30 cellular contexts compared by ENCODE assay signal in the genomic region with DNA sequence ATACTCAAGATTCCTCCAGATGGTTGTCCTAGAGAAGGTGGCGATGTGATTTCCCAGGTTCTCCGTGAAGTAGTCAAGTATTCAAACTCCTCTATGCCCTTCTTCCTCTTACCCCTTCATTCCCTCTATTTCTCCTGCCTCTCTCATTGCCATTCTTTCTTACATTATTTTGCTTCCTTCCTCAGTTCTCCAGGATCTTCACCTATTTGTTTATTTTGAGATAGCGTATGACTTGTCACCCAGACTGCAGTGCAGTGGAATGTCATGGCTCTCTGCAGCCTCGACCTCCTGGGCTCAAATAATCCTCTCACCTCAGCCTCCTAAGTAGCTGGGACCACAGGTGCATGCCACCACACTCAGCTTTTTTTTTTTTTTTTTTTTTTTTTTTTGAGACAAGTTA. TPM values are rescaled to one million over a fixed set of nuclear protein-coding genes. Genes with fewer than 3 reads are reported as not detected.
DNase-seq lines count a peak whose midpoint lies in the region; ATAC-seq and TF ChIP-seq lines count a peak whose summit lies in the region.
"Had no signal": no experiment of that assay in that cellular context is flagged by ENCODE, and none has a peak within 500 bp of the region (broad histone marks: within the 10 kb centered on the region; RNA-seq: fewer than 3 reads in every experiment).

No MANE protein-coding gene starts in this region.

- H3K23ac ChIP-seq in IMR-90 (ENCODE audit: low read depth, low read length), result peak overlapping the region; percentile 72; the same call in 1 of the 2 replicates

- peaks cover 19% of the 10 kb centered on the region for H3K4me1 Mint-ChIP-seq in CD8-positive, alpha-beta T cell (ENCODE audit: low read depth)
- peaks cover 27% of the 10 kb centered on the region for H3K4me1 Mint-ChIP-seq in nephron progenitor cell

- peaks cover 0 to 15% of the 10 kb centered on the region in 2 experiments; a peak in 2 of 4 replicates for H3K79me1 ChIP-seq in IMR-90 (ENCODE audit: low read depth in 1 of 2, low read length in 2 of 2)

- H4K5ac ChIP-seq in IMR-90 (ENCODE audit: low read depth, low read length), result no peak overlapping the region

- peak overlapping the region; percentile 63; the same call in 2 of the 3 replicates for H2BK15ac ChIP-seq in IMR-90 (ENCODE audit: low read depth, low read length)

- peaks cover 21% of the 10 kb centered on the region for H3K27me3 ChIP-seq in CD8-positive, alpha-beta T cell (ENCODE audit: insufficient read depth, low read length)
- H3K27me3 ChIP-seq in IMR-90 (ENCODE audit: control insufficient read depth, insufficient read depth, low read length) (peaks cover 9% of the 10 kb centered on the region), adrenal gland (no peaks in the 10 kb centered on the region)
- H3K27me3 ChIP-seq: ovary had no signal

- H3K36me3 ChIP-seq in CD8-positive, alpha-beta T cell (ENCODE audit: insufficient read depth, low read length), result no peaks in the 10 kb centered on the region
- no peaks in the 10 kb centered on the region for H3K36me3 ChIP-seq in IMR-90 (ENCODE audit: control insufficient read depth, insufficient read depth, low read length)
- H3K36me3 ChIP-seq in adrenal gland (replicated peaks in 1 of 2), result no peaks in the 10 kb centered on the region
- H3K36me3 ChIP-seq: cardiac muscle cell, ovary, stomach, tibial artery, WERI-Rb-1 had no signal

- no peak for TF ChIP-seq CTCF in CD8-positive, alpha-beta T cell (IDR thresholded peaks at IDR 0.05)
- TF ChIP-seq CTCF in IMR-90 (conservative IDR thresholded peaks at IDR 0.05; ENCODE audit: low read depth, low read length), result no peak
- no peak for TF ChIP-seq CTCF in nephron progenitor cell (IDR thresholded peaks at IDR 0.05)
- TF ChIP-seq CTCF in adrenal gland (IDR thresholded peaks at IDR 0.05), result no peak

- TF ChIP-seq POLR2A in IMR-90 (IDR thresholded peaks at IDR 0.05; ENCODE audit: low read depth, low read length) (no peak), adrenal gland (IDR thresholded peaks at IDR 0.05) (no peak)

- H3K18ac ChIP-seq in IMR-90 (ENCODE audit: low read depth, low read length), result no peak overlapping the region

- no peak overlapping the region for H3K9ac ChIP-seq in IMR-90 (ENCODE audit: low read depth, low read length)

- CTCF ChIA-PET in CD8-positive, alpha-beta T cell (lab: Charles Lee), result no interaction called here
- CTCF ChIA-PET in IMR-90 (lab: Yijun Ruan, JAX), result interaction anchor here (1.1 kb wide), 1 partner anchor 26 kb away, joined by 3 read pairs; no protein-coding TSS in a partner anchor

- no CpG with 5 or more reads among the region's 4 CpGs for WGBS in IMR-90 (ENCODE audit: extremely low coverage in 2 of 2, insufficient read length in 1 of 2), 2 experiments
- 87 to 93% (median 89%) methylated on average over 4 of the region's 4 CpGs for WGBS in adrenal gland, 4 donors

- H3K4me1 ChIP-seq in CD8-positive, alpha-beta T cell (ENCODE audit: insufficient read depth, low read length), result peaks cover 31% of the 10 kb centered on the region
- H3K4me1 ChIP-seq in IMR-90 (ENCODE audit: control insufficient read depth, insufficient read depth, low read length), result peaks cover 19% of the 10 kb centered on the region
- peaks cover 18 to 31% of the 10 kb centered on the region in 2 donors for H3K4me1 ChIP-seq in adrenal gland (replicated peaks in 1 of 2)

- H4K20me1 ChIP-seq in IMR-90 (ENCODE audit: insufficient read depth, low read length), result no peaks in the 10 kb centered on the region

- in situ Hi-C loops in IMR-90 (cut with MboI; ENCODE audit: low sequenced_read_pairs), result no loop called here

- H3K9me3 ChIP-seq in CD8-positive, alpha-beta T cell (ENCODE audit: low read length), result no peaks in the 10 kb centered on the region
- H3K9me3 ChIP-seq in IMR-90 (ENCODE audit: control insufficient read depth, insufficient read depth, low read length) (no peaks in the 10 kb centered on the region), adrenal gland (replicated peaks in 1 of 3) (no peaks in the 10 kb centered on the region)
- H3K9me3 ChIP-seq: ovary, stomach, tibial artery had no signal

- no peaks in the 10 kb centered on the region for H3K36me3 Mint-ChIP-seq in CD8-positive, alpha-beta T cell
- H3K36me3 Mint-ChIP-seq in nephron progenitor cell (ENCODE audit: low read depth), result no peaks in the 10 kb centered on the region
- H3K36me3 Mint-ChIP-seq: activated naive CD4-positive, alpha-beta T cell treated with anti-CD3 and anti-CD28 coated beads, Interleukin-2, amount 10 ng/mL, durations not matched to agents 7 days and 5 days; mesothelial cell of epicardium had no signal

- no peak for TF ChIP-seq RAD21 in IMR-90 (IDR thresholded peaks at IDR 0.05; ENCODE audit: low read length)

- no peak overlapping the region for H3K4me2 ChIP-seq in IMR-90 (ENCODE audit: low read depth, low read length)

- no peak for ATAC-seq in CD8-positive, alpha-beta T cell
- no peak for ATAC-seq in IMR-90 (ENCODE audit: low read depth)

- peak overlapping the region; percentile 54 for H2BK5ac ChIP-seq in IMR-90 (ENCODE audit: low read depth, low read length, poor library complexity, severe bottlenecking)

- H3K27me3 Mint-ChIP-seq in CD8-positive, alpha-beta T cell (ENCODE audit: low read depth), result peaks cover 32% of the 10 kb centered on the region
- H3K27me3 Mint-ChIP-seq in nephron progenitor cell (ENCODE audit: low read depth, poor library complexity), result peaks cover 52% of the 10 kb centered on the region

- H3K9me3 Mint-ChIP-seq in CD8-positive, alpha-beta T cell, result no peaks in the 10 kb centered on the region
- H3K9me3 Mint-ChIP-seq in nephron progenitor cell, result no peaks in the 10 kb centered on the region
- H3K9me3 Mint-ChIP-seq: activated naive CD4-positive, alpha-beta T cell treated with anti-CD3 and anti-CD28 coated beads, Interleukin-2, amount 10 ng/mL, durations not matched to agents 7 days and 5 days; mesothelial cell of epicardium; naive B cell had no signal

- no peak overlapping the region for H3K27ac Mint-ChIP-seq in CD8-positive, alpha-beta T cell
- H3K27ac Mint-ChIP-seq in nephron progenitor cell, result no peak overlapping the region
- H3K27ac Mint-ChIP-seq: activated naive CD4-positive, alpha-beta T cell treated with anti-CD3 and anti-CD28 coated beads, Interleukin-2, amount 10 ng/mL, durations not matched to agents 7 days and 5 days; mesothelial cell of epicardium had no signal

- DNase-seq in CD8-positive, alpha-beta T cell, result no peak
- DNase-seq in IMR-90 (no peak), nephron progenitor cell (no peak), hippocampal formation (lab: John Stamatoyannopoulos, UW) (no peak), substantia nigra (lab: John Stamatoyannopoulos, UW) (no peak), adrenal gland (no peak)
- DNase-seq: activated naive CD4-positive, alpha-beta T cell treated with anti-CD3 and anti-CD28 coated beads, Interleukin-2, amount 10 ng/mL, durations not matched to agents 7 days and 5 days; anterior cingulate cortex; DMS153; effector memory CD4-positive, alpha-beta T cell; erythroblast; glutamatergic neuron; Karpas-422; naive B cell; NCI-H1436; NCI-H2107; NCI-H82; ovary; retina; stimulated activated CD4-positive, alpha-beta T cell treated with anti-CD3 and anti-CD28 coated beads, Interleukin-1b, Interleukin-23, amount 100 ng/mL, for 48 hours; stomach; T-helper 9 cell; tibial artery had no signal

- H2AK9ac ChIP-seq in IMR-90 (replicated peaks; ENCODE audit: low read depth, low read length, poor library complexity), result peak overlapping the region; percentile 44

- H3K4me3 ChIP-seq in CD8-positive, alpha-beta T cell (ENCODE audit: low read depth, low read length), result no peak overlapping the region
- no peak overlapping the region for H3K4me3 ChIP-seq in IMR-90 (ENCODE audit: insufficient read depth, low read depth, low read length)
- no peak overlapping the region for H3K4me3 ChIP-seq in adrenal gland
- H3K4me3 ChIP-seq: ovary had no signal

- peak overlapping the region; percentile 39 to 77; a peak in 2 of 4 replicates for H4K8ac ChIP-seq in IMR-90 (ENCODE audit: low read depth in 2 of 2, low read length in 2 of 2)

- peaks cover 38% of the 10 kb centered on the region for H3K9me1 ChIP-seq in IMR-90 (ENCODE audit: insufficient read depth, low read length)

- H3K4me3 Mint-ChIP-seq in CD8-positive, alpha-beta T cell, result peak overlapping the region; percentile 11
- H3K4me3 Mint-ChIP-seq in nephron progenitor cell, result peak overlapping the region; percentile 21

- peak overlapping the region; percentile 88 for H2BK20ac ChIP-seq in IMR-90 (ENCODE audit: low read depth, low read length)

- no peak overlapping the region; the same call in 1 of the 2 replicates for H3K56ac ChIP-seq in IMR-90 (ENCODE audit: extremely low read depth, insufficient read depth, low read length)

- peak overlapping the region; percentile 88 for H3K14ac ChIP-seq in IMR-90 (replicated peaks; ENCODE audit: low read depth, low read length)

- peak overlapping the region; percentile 34 for H4K91ac ChIP-seq in IMR-90 (ENCODE audit: insufficient read depth, low read depth, low read length)

- peak overlapping the region; percentile 98 for H2AK5ac ChIP-seq in IMR-90 (ENCODE audit: low read depth, low read length)

- peak overlapping the region; percentile 75 for H3K4ac ChIP-seq in IMR-90 (ENCODE audit: low read depth, low read length)

- intact Hi-C loops in CD8-positive, alpha-beta T cell (cut with DNase I, micrococcal nuclease), result loop anchor here (2.0 to 5.0 kb wide), 6 partner anchors 50 to 480 kb away; a partner anchor contains a TSS
- intact Hi-C loops in IMR-90 (cut with micrococcal nuclease) (no loop called here), adrenal gland (cut with DNase I) (no loop called here)

- peak overlapping the region; percentile 91 for H2BK120ac ChIP-seq in IMR-90 (ENCODE audit: low read depth, low read length)

- POLR2A ChIA-PET in CD8-positive, alpha-beta T cell (lab: Charles Lee), result no interaction called here
- POLR2A ChIA-PET in IMR-90 (lab: Charles Lee; ENCODE audit: unreplicated experiment), result no interaction called here

- no peak overlapping the region for H3K27ac ChIP-seq in CD8-positive, alpha-beta T cell (ENCODE audit: low read depth, low read length)
- no peak overlapping the region for H3K27ac ChIP-seq in IMR-90 (ENCODE audit: insufficient read depth, low read length)
- H3K27ac ChIP-seq in substantia nigra (ENCODE audit: low read depth, low read length, poor library complexity, severe bottlenecking), result no peak overlapping the region
- no peak overlapping the region for H3K27ac ChIP-seq in adrenal gland
- H3K27ac ChIP-seq: cardiac muscle cell, coronary artery, HL-60, ovary, SK-N-MC had no signal

- H2AFZ ChIP-seq in IMR-90 (replicated peaks; ENCODE audit: low read length, poor library complexity), result peak overlapping the region; percentile 65

- dilution Hi-C loops in IMR-90 (cut with HindIII; ENCODE audit: low sequenced_read_pairs, unreplicated experiment), result no loop called here

- BruUV-seq in IMR-90 (replicated peaks; lab: Mats Ljungman, UMichigan), result no TSS peak

RNA-seq across cellular contexts. Expression of a gene that starts 1.8 kb away (rescaled TPM):
- under 1 TPM in 1 of 2 experiments, not detected in 1; 0.50 TPM for total RNA-seq in CD8-positive, alpha-beta T cell
- total RNA-seq in IMR-90 (2012; rRNA removed), result 1.1 and 1.4 TPM in 2 replicates
- polyA plus RNA-seq in IMR-90 (2012; rRNA removed), result 1.8 and 2.2 TPM in 2 replicates
- polyA plus RNA-seq in IMR-90 (2012; cell fraction: cytosol; rRNA removed), result 3.0 and 3.1 TPM in 2 replicates
- 3.0 and 7.3 TPM in 2 replicates for polyA plus RNA-seq in IMR-90 (2012; cell fraction: nucleus; rRNA removed; ENCODE audit: low replicate concordance)
- 10 to 100 TPM in 7 of 8 donors, 1 to 10 TPM in 1; 3.9 to 33.0 (median 14.4) TPM for total RNA-seq in adrenal gland
- polyA plus RNA-seq in adrenal gland, result 10 to 100 TPM in 2 of 3 donors, under 1 TPM in 1; 0.73 to 20.4 (median 17.1) TPM

RNA-seq across cellular contexts. Expression of a gene that starts 21.7 kb away (rescaled TPM):
- total RNA-seq in CD8-positive, alpha-beta T cell, result 10 to 100 TPM; 11.9 to 12.3 TPM
- total RNA-seq in IMR-90 (2012; rRNA removed), result 0.18 and 0.28 TPM in 2 replicates
- polyA plus RNA-seq in IMR-90 (2012; rRNA removed), result 0.62 and 0.77 TPM in 2 replicates
- polyA plus RNA-seq in IMR-90 (2012; cell fraction: cytosol; rRNA removed), result 0.30 and 0.37 TPM in 2 replicates
- polyA plus RNA-seq in IMR-90 (2012; cell fraction: nucleus; rRNA removed; ENCODE audit: low replicate concordance), result 3.0 and 6.3 TPM in 2 replicates
- total RNA-seq in adrenal gland, result 1 to 10 TPM in 3 of 8 donors, under 1 TPM in 5; 0.12 to 2.3 (median 0.66) TPM
- polyA plus RNA-seq in adrenal gland, result 1 to 10 TPM in 2 of 3 donors, under 1 TPM in 1; 0.13 to 1.3 (median 1.2) TPM
- polyA plus RNA-seq: keratinocyte had no signal

RNA-seq across cellular contexts. Expression of a gene that starts 52.2 kb away (rescaled TPM):
- total RNA-seq in CD8-positive, alpha-beta T cell, result 10 to 100 TPM; 13.6 to 16.0 TPM
- total RNA-seq in IMR-90 (2012; rRNA removed) (9.1 and 9.4 TPM in 2 replicates), adrenal gland (10 to 100 TPM; 18.6 to 44.5 (median 32.0) TPM)
- polyA plus RNA-seq in IMR-90 (2012; rRNA removed) (18.1 and 22.7 TPM in 2 replicates), adrenal gland (10 to 100 TPM; 13.0 to 25.3 (median 15.6) TPM)
- polyA plus RNA-seq in IMR-90 (2012; cell fraction: cytosol; rRNA removed), result 13.5 and 18.3 TPM in 2 replicates
- polyA plus RNA-seq in IMR-90 (2012; cell fraction: nucleus; rRNA removed; ENCODE audit: low replicate concordance), result 32.5 and 57.8 TPM in 2 replicates

Comparison
In these comparisons a context has a peak if more than half of its experiments do, and no peak if none do; other contexts are left out.
1. intact Hi-C loops: an anchor here in CD8-positive, alpha-beta T cell (2.0 to 5.0 kb wide); none called in IMR-90 and adrenal gland.